In the genomic region with DNA sequence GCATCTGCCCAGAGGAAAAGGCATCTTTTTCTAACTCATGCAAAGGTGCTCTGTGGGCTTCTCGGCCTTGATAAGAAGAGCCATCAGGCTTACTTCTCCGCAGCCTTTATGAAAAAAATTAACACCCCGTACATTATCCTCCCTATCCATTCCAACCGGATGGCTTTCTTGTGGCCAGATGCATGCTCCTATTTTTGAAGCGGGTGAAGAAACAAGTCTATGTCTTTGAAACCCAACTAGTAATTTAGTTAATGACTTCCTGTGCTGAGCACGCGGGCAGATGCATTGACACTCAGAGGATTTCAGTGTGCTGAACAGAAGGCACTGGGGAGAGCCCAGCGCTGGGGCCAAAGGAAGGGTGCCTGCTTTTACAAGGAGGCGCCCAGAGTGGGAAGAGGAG, we compare ENCODE assay signal across 28 cellular contexts. TPM values are rescaled to one million over a fixed set of nuclear protein-coding genes. Genes with fewer than 3 reads are reported as not detected.
"Had no signal": no experiment of that assay in that cellular context is flagged by ENCODE, and none has a peak within 500 bp of the region (broad histone marks: within the 10 kb centered on the region; RNA-seq: fewer than 3 reads in every experiment).

No MANE protein-coding gene starts in this region.

- H3K36me3 ChIP-seq: colonic mucosa had no signal

- H3K27me3 ChIP-seq: colonic mucosa had no signal

- H3K36me3 Mint-ChIP-seq: activated CD4-positive, alpha-beta memory T cell treated with anti-CD3 and anti-CD28 coated beads for 36 hours; activated naive CD4-positive, alpha-beta T cell treated with anti-CD3 and anti-CD28 coated beads, Interleukin-2, amount 10 ng/mL, durations not matched to agents 7 days and 5 days; activated naive CD8-positive, alpha-beta T cell treated with anti-CD3 and anti-CD28 coated beads for 36 hours; T-cell had no signal

- H3K27ac ChIP-seq: colonic mucosa, SK-N-MC had no signal

- H3K27me3 Mint-ChIP-seq: activated CD4-positive, alpha-beta T cell treated with anti-CD3 and anti-CD28 coated beads, Interleukin-2, amount 10 ng/mL, durations not matched to agents 7 days and 5 days; activated naive CD8-positive, alpha-beta T cell treated with anti-CD3 and anti-CD28 coated beads for 36 hours had no signal

- H3K9me3 Mint-ChIP-seq: activated CD4-positive, alpha-beta memory T cell treated with anti-CD3 and anti-CD28 coated beads for 36 hours; activated CD4-positive, alpha-beta T cell treated with anti-CD3 and anti-CD28 coated beads, Interleukin-2, amount 10 ng/mL, durations not matched to agents 7 days and 5 days; activated naive CD4-positive, alpha-beta T cell treated with anti-CD3 and anti-CD28 coated beads, Interleukin-2, amount 10 ng/mL, durations not matched to agents 7 days and 5 days; activated naive CD8-positive, alpha-beta T cell treated with anti-CD3 and anti-CD28 coated beads for 36 hours; activated T-cell treated with anti-CD3 and anti-CD28 coated beads, Interleukin-2, amount 50 U/mL, for 72 hours; activated T-helper 2 cell treated with anti-CD3 and anti-CD28 coated beads, Interferon-gamma antibody, Interleukin-2, Interleukin-4, amounts not matched to agents 10 μg/mL and 5 μg/mL and 100 μg/mL, durations not matched to agents 14 hours and 24 hours and 36 hours; T-cell had no signal

- H3K27ac Mint-ChIP-seq: activated CD4-positive, alpha-beta memory T cell treated with anti-CD3 and anti-CD28 coated beads for 36 hours; activated CD4-positive, alpha-beta T cell treated with anti-CD3 and anti-CD28 coated beads, Interleukin-2, amount 10 ng/mL, durations not matched to agents 7 days and 5 days; activated naive CD4-positive, alpha-beta T cell treated with anti-CD3 and anti-CD28 coated beads, Interleukin-2, amount 10 ng/mL, durations not matched to agents 7 days and 5 days; activated naive CD8-positive, alpha-beta T cell treated with anti-CD3 and anti-CD28 coated beads for 36 hours; activated T-cell treated with anti-CD3 and anti-CD28 coated beads, Interleukin-2, amount 50 U/mL, for 72 hours; activated T-helper 2 cell treated with anti-CD3 and anti-CD28 coated beads, Interferon-gamma antibody, Interleukin-2, Interleukin-4, amounts not matched to agents 10 μg/mL and 5 μg/mL and 100 μg/mL, durations not matched to agents 14 hours and 24 hours and 36 hours; T-cell had no signal

- DNase-seq: activated CD4-positive, alpha-beta memory T cell treated with anti-CD3 and anti-CD28 coated beads for 36 hours; activated CD4-positive, alpha-beta T cell treated with anti-CD3 and anti-CD28 coated beads, Interleukin-2, amount 10 ng/mL, durations not matched to agents 7 days and 5 days; activated CD4-positive, CD25-positive, alpha-beta regulatory T cell; activated CD8-positive, alpha-beta memory T cell treated with anti-CD3 and anti-CD28 coated beads, Interleukin-2, amount 50 U/mL, for 4 hours; activated gamma-delta T cell treated with Interleukin-2 at 50 U/mL for 16 hours; activated naive CD4-positive, alpha-beta T cell treated with anti-CD3 and anti-CD28 coated beads, Interleukin-2, amount 10 ng/mL, durations not matched to agents 7 days and 5 days; activated naive CD8-positive, alpha-beta T cell treated with anti-CD3 and anti-CD28 coated beads for 36 hours; activated T-cell treated with anti-CD3 and anti-CD28 coated beads, Interleukin-2, amount 50 U/mL, for 72 hours; cerebellar nuclear complex; colonic mucosa; KG1; MV-4-11; NCI-H1092 treated with DMSO at 0.1 percent for 48 hours; NCI-H1694 treated with DMSO at 0.1 percent for 48 hours; NCI-H2029 treated with DMSO at 0.1 percent for 48 hours; NCI-H446; NCI-H524; NCI-H748 treated with DMSO at 0.1 percent for 48 hours; OCI-M1; RPMI8226; T-cell; T-helper 2 cell; T1000 had no signal

- ATAC-seq: Panc1, Right ventricle myocardium inferior, T-cell had no signal

- H3K4me3 Mint-ChIP-seq: activated CD4-positive, alpha-beta memory T cell treated with anti-CD3 and anti-CD28 coated beads for 36 hours; activated CD4-positive, alpha-beta T cell treated with anti-CD3 and anti-CD28 coated beads, Interleukin-2, amount 10 ng/mL, durations not matched to agents 7 days and 5 days; activated naive CD4-positive, alpha-beta T cell treated with anti-CD3 and anti-CD28 coated beads, Interleukin-2, amount 10 ng/mL, durations not matched to agents 7 days and 5 days; activated naive CD8-positive, alpha-beta T cell treated with anti-CD3 and anti-CD28 coated beads for 36 hours; activated T-cell treated with anti-CD3 and anti-CD28 coated beads, Interleukin-2, amount 50 U/mL, for 72 hours; T-cell had no signal

- H3K9me3 ChIP-seq: colonic mucosa had no signal

- H3K4me3 ChIP-seq: colonic mucosa, SK-N-MC had no signal

RNA-seq across cellular contexts. Expression of gene ARHGAP8, which starts 53.3 kb away (rescaled TPM):
- total RNA-seq: LHCN-M2 had no signal
